ENCODE assay signal across 8 cellular contexts in genomic region chr3:121834079-121834730, GRCh38. TPM values are rescaled to one million over a fixed set of nuclear protein-coding genes. Genes with fewer than 3 reads are reported as not detected.
A peak's percentile ranks its signal among the peaks of the same experiment; 100 is the strongest.
DNase-seq lines count a peak whose midpoint lies in the region; ATAC-seq, FAIRE-seq and TF ChIP-seq lines count a peak whose summit lies in the region.

No MANE protein-coding gene starts in this region.

- POLR2A ChIA-PET in naive thymus-derived CD4-positive, alpha-beta T cell (lab: Charles Lee) = interaction anchor here (0.5 to 1.3 kb wide), 4 partner anchors 85 to 568 kb away, joined by 3 to 9 read pairs (median 4); partner anchors contain the start of genes FAM162A, GOLGB1 and HCLS1

- FAIRE-seq in GM18507 (lab: Jason Lieb, UNC) = peak; percentile 48

- H3K36me3 ChIP-seq in SJCRH30 = peaks cover 15% of the 10 kb centered on the region
- H3K36me3 ChIP-seq in naive thymus-derived CD4-positive, alpha-beta T cell (ENCODE audit: control insufficient read depth in 2 of 3, insufficient read depth in 3 of 3, low read length in 3 of 3) = peaks cover 0 to 8% (median 0%) of the 10 kb centered on the region in 3 experiments

- no peak for ATAC-seq in naive thymus-derived CD4-positive, alpha-beta T cell
- ATAC-seq in GM19463 (IDR thresholded peaks at IDR 0.05; ENCODE audit: unreplicated experiment) = no peak
- no peak for ATAC-seq in HG02588 (IDR thresholded peaks at IDR 0.05; ENCODE audit: unreplicated experiment)

- H3K9me3 ChIP-seq in SJCRH30 (replicated peaks) = no peaks in the 10 kb centered on the region
- no peaks in the 10 kb centered on the region for H3K9me3 ChIP-seq in naive thymus-derived CD4-positive, alpha-beta T cell (ENCODE audit: control insufficient read depth in 2 of 3, low read length in 3 of 3)

- H3K4me1 Mint-ChIP-seq in naive thymus-derived CD4-positive, alpha-beta T cell = peaks cover 35 to 71% (median 64%) of the 10 kb centered on the region in 7 donors

- H3K4me3 ChIP-seq in AG09309 (ENCODE audit: control insufficient read depth, low read depth, low read length) = peak overlapping the region; percentile 88
- H3K4me3 ChIP-seq in SJCRH30 = peak overlapping the region; percentile 76
- H3K4me3 ChIP-seq in naive thymus-derived CD4-positive, alpha-beta T cell (ENCODE audit: low read length) = peak overlapping the region; percentile 81

- peak overlapping the region; percentile 83 to 97 (median 93) for H3K4me3 Mint-ChIP-seq in naive thymus-derived CD4-positive, alpha-beta T cell

- H3K27me3 Mint-ChIP-seq in naive thymus-derived CD4-positive, alpha-beta T cell = no peaks in the 10 kb centered on the region

- H3K27ac Mint-ChIP-seq in naive thymus-derived CD4-positive, alpha-beta T cell = peak overlapping the region; percentile 78 to 98 (median 92)

- intact Hi-C loops in naive thymus-derived CD4-positive, alpha-beta T cell (cut with micrococcal nuclease) = loop anchor here (1.0 to 10.0 kb wide), 13 partner anchors 37 to 1751 kb away; partner anchors contain the start of genes HACD2 (in 2 of the 2), PARP14 (in 2 of the 2), FAM162A (in 1 of the 2) and GTF2E1 (in 1 of the 2)

- DNase-seq in AG09309 (ENCODE audit: low read depth) (no peak), GM18507 (ENCODE audit: extremely low spot score, insufficient read length, low read depth) (no peak), SJCRH30 (peak; percentile 2 to 17), epithelial cell of prostate (ENCODE audit: low read depth, low spot score) (no peak)
- DNase-seq in naive thymus-derived CD4-positive, alpha-beta T cell = peak in 3 of 9 donors; percentile 5 to 16 (median 9)
- DNase-seq in stimulated activated CD4-positive, alpha-beta T cell treated with anti-CD3 and anti-CD28 coated beads, Interleukin-12 subunit alpha, Interleukin-12 subunit beta, amount 100 ng/mL, for 4 hours = no peak

- peak overlapping the region; percentile 76 for H3K27ac ChIP-seq in SJCRH30
- peak overlapping the region; percentile 24 for H3K27ac ChIP-seq in epithelial cell of prostate
- peak overlapping the region; percentile 89 for H3K27ac ChIP-seq in naive thymus-derived CD4-positive, alpha-beta T cell (ENCODE audit: low read depth, low read length)

- no peak for TF ChIP-seq CTCF in AG09309 (IDR thresholded peaks at IDR 0.05; ENCODE audit: control insufficient read depth, insufficient read depth, low read depth, low read length, missing control alignments)

- peaks cover 0 to 15% (median 13%) of the 10 kb centered on the region in 5 donors for H3K36me3 Mint-ChIP-seq in naive thymus-derived CD4-positive, alpha-beta T cell

- CTCF ChIA-PET in naive thymus-derived CD4-positive, alpha-beta T cell (lab: Charles Lee) = no interaction called here

- H3K27me3 ChIP-seq in SJCRH30 = no peaks in the 10 kb centered on the region
- no peaks in the 10 kb centered on the region for H3K27me3 ChIP-seq in naive thymus-derived CD4-positive, alpha-beta T cell (ENCODE audit: control insufficient read depth in 2 of 2, insufficient read depth in 2 of 2, low read length in 2 of 2)

- H3K4me1 ChIP-seq in SJCRH30 = no peaks in the 10 kb centered on the region; the same call in 1 of the 2 replicates
- peaks cover 10 to 14% of the 10 kb centered on the region in 2 donors for H3K4me1 ChIP-seq in naive thymus-derived CD4-positive, alpha-beta T cell (ENCODE audit: control insufficient read depth in 2 of 2, insufficient read depth in 2 of 2, low read length in 2 of 2)

- peaks cover 0 to 2% (median 0%) of the 10 kb centered on the region in 11 donors for H3K9me3 Mint-ChIP-seq in naive thymus-derived CD4-positive, alpha-beta T cell

RNA-seq across cellular contexts. Expression of gene IQCB1, which starts 0.7 kb away (rescaled TPM):
- 43.0 and 51.7 TPM in 2 replicates for total RNA-seq in SJCRH30 (2014; rRNA removed; shearing (Covaris generic))
- 10 to 100 TPM; 32.6 to 45.6 (median 35.8) TPM for total RNA-seq in naive thymus-derived CD4-positive, alpha-beta T cell
- polyA plus RNA-seq in naive thymus-derived CD4-positive, alpha-beta T cell = 10 to 100 TPM; 20.3 to 21.5 TPM

RNA-seq across cellular contexts. Expression of gene EAF2, which starts 0.8 kb away (rescaled TPM):
- total RNA-seq in SJCRH30 (2014; rRNA removed; shearing (Covaris generic)) = 10.5 and 11.3 TPM in 2 replicates
- 10 to 100 TPM in 2 of 5 experiments, 1 to 10 TPM in 3; 6.4 to 16.1 (median 7.5) TPM for total RNA-seq in naive thymus-derived CD4-positive, alpha-beta T cell
- 10 to 100 TPM; 13.6 to 16.6 TPM for polyA plus RNA-seq in naive thymus-derived CD4-positive, alpha-beta T cell

RNA-seq across cellular contexts. Expression of gene SLC15A2, which starts 60.0 kb away (rescaled TPM):
- total RNA-seq in SJCRH30 (2014; rRNA removed; shearing (Covaris generic)) = 0.79 and 0.86 TPM in 2 replicates
- total RNA-seq in naive thymus-derived CD4-positive, alpha-beta T cell = 1 to 10 TPM; 1.6 to 6.8 (median 3.8) TPM
- under 1 TPM in 1 of 2 donors, not detected in 1; 0.46 TPM for polyA plus RNA-seq in naive thymus-derived CD4-positive, alpha-beta T cell

Comparison
In these comparisons a context has a peak if more than half of its experiments do, and no peak if none do; other contexts are left out.
1. DNase-seq: peak in SJCRH30 (2 of 2); none in AG09309 (single experiment), GM18507 (single experiment), epithelial cell of prostate (single experiment) and stimulated activated CD4-positive, alpha-beta T cell treated with anti-CD3 and anti-CD28 coated beads, Interleukin-12 subunit alpha, Interleukin-12 subunit beta, amount 100 ng/mL, for 4 hours (single experiment).
2. H3K27ac ChIP-seq: peak in every context shown above with its lines; median percentile 89 in naive thymus-derived CD4-positive, alpha-beta T cell; 76 in SJCRH30; 24 in epithelial cell of prostate.
3. Peak in every context shown above with its lines, with median percentiles within 50 percentile points of each other: H3K4me3 ChIP-seq.